Comparison of ENCODE assay signal across 8 cellular contexts in the genomic region with DNA sequence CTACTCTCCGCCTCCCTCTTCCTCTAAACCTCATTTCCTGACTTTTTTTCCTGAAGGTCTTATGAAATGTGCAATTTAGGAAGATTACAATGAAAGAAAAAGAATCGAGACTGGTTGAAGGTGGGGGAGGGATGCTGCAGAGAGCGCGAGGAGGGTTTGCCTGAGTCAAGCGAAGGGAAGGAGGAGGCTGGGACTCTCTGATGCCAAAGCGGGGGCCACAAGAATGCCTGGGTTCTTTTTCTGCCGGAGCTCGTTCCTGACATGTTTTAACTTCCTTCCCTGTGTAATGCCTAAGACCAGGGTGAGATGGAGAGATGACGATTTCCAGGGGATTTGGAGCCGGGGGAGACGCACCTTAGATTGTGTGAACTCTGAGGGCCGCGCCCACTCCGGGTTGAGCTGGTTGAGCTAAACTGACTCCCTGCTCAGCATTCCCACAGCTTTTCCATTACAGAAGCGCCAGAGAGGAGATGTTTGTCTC.
DNase-seq lines count a peak whose midpoint lies in the region; ATAC-seq and TF ChIP-seq lines count a peak whose summit lies in the region.

No MANE protein-coding gene starts in this region.

- ATAC-seq in GM18502 (IDR thresholded peaks at IDR 0.05; ENCODE audit: poor library complexity, unreplicated experiment) = no peak

- H2BK120ac ChIP-seq in H9 (ENCODE audit: low read depth, low read length, poor library complexity, severe bottlenecking) = no peak overlapping the region

- H2BK20ac ChIP-seq in H9 (ENCODE audit: low read depth, low read length, poor library complexity, severe bottlenecking) = no peak overlapping the region

- peaks cover 3% of the 10 kb centered on the region; the same call in 1 of the 2 replicates for H3K4me1 ChIP-seq in H9 (ENCODE audit: insufficient read depth, low read length)

- WGBS in H9 (ENCODE audit: extremely low coverage, insufficient read length, low lambda C conversion rate) = no CpG with 5 or more reads among the region's 15 CpGs

- H3K4me2 ChIP-seq in H9 (ENCODE audit: insufficient read depth, insufficient read length, low read length) = peak overlapping the region; percentile 70

- no peaks in the 10 kb centered on the region for H3K79me1 ChIP-seq in H9 (ENCODE audit: insufficient read depth, low read depth, low read length, poor library complexity, severe bottlenecking)

- peaks cover 0 to 3% of the 10 kb centered on the region in 2 experiments; a peak in 2 of 5 replicates for H3K9me3 Mint-ChIP-seq in H9

- H3K27ac ChIP-seq in H9 (ENCODE audit: insufficient read length, low read depth, low read length) = no peak overlapping the region
- peak overlapping the region; percentile 98 for H3K27ac ChIP-seq in caudate nucleus (ENCODE audit: low read depth, low read length)
- H3K27ac ChIP-seq in skin epidermis = peak overlapping the region in 17 of 21 experiments; percentile 18 to 85 (median 63)

- no peak overlapping the region for H2BK5ac ChIP-seq in H9 (ENCODE audit: insufficient read length, low read length)

- no peak overlapping the region for H2BK12ac ChIP-seq in H9 (ENCODE audit: insufficient read length, low read depth, low read length)

- H3K56ac ChIP-seq in H9 (ENCODE audit: insufficient read length, low read depth, low read length) = no peak overlapping the region

- H3K36me3 Mint-ChIP-seq in H9 (ENCODE audit: insufficient read depth in 1 of 3, low read depth in 3 of 3) = peaks cover 0 to 2% (median 0%) of the 10 kb centered on the region in 3 experiments; a peak in 3 of 7 replicates

- H4K8ac ChIP-seq in H9 (replicated peaks; ENCODE audit: insufficient read length, low read depth, low read length) = no peak overlapping the region

- H3K4me3 ChIP-seq in skin epidermis = peak overlapping the region in 4 of 7 experiments; percentile 8 to 29 (median 19)

- TF ChIP-seq CTCF in H9 (conservative IDR thresholded peaks at IDR 0.05) = no peak

- no peak overlapping the region for H3T11ph ChIP-seq in H9 (ENCODE audit: low read length)

- no peak overlapping the region for H3K9ac ChIP-seq in H9 (ENCODE audit: extremely low read depth, insufficient read length, low read length)

- H3K27me3 Mint-ChIP-seq in H9 (ENCODE audit: low read depth) = peaks cover 45% of the 10 kb centered on the region

- no peak overlapping the region for H4K91ac ChIP-seq in H9 (ENCODE audit: insufficient read length, low read depth, low read length)

- H3K27me3 ChIP-seq in H9 (ENCODE audit: insufficient read depth, low read length) = no peaks in the 10 kb centered on the region

- no peak overlapping the region; the same call in 1 of the 2 replicates for H3K14ac ChIP-seq in H9 (ENCODE audit: insufficient read depth, low read length)

- H2AK5ac ChIP-seq in H9 (ENCODE audit: insufficient read length, low read length) = no peak overlapping the region

- H3K4me1 Mint-ChIP-seq in H9 = peaks cover 13 to 14% of the 10 kb centered on the region in 2 experiments

- no peak overlapping the region for H2BK15ac ChIP-seq in H9 (ENCODE audit: low read depth, low read length)

- peaks cover 10% of the 10 kb centered on the region for H3K23me2 ChIP-seq in H9 (ENCODE audit: insufficient read length, low read depth, low read length, poor library complexity, severe bottlenecking)

- no peak overlapping the region for H2AFZ ChIP-seq in H9 (ENCODE audit: low read length)

- H3K23ac ChIP-seq in H9 (ENCODE audit: insufficient read length, low read depth, low read length) = no peak overlapping the region

- no peaks in the 10 kb centered on the region for H4K20me1 ChIP-seq in H9 (ENCODE audit: control insufficient read depth, insufficient read depth, insufficient read length)

- no peak overlapping the region for H4K5ac ChIP-seq in H9 (ENCODE audit: insufficient read length, low read depth, low read length)

- H3K79me2 ChIP-seq in H9 (ENCODE audit: insufficient read depth, low read length) = no peaks in the 10 kb centered on the region

- H3K18ac ChIP-seq in H9 (ENCODE audit: insufficient read length, low read depth, low read length) = no peak overlapping the region

- H3K27ac Mint-ChIP-seq in H9 = no peak overlapping the region

- DNase-seq in H9 (peak; percentile 47), caudate nucleus (lab: John Stamatoyannopoulos, UW) (peak in 57 of 61 donors; percentile 12 to 90 (median 65)), iris pigment epithelial cell (ENCODE audit: low read depth) (peak; percentile 28), NCI-H187 treated with DMSO at 0.1 percent for 48 hours (lab: John Stamatoyannopoulos, UW) (no peak), cerebellar cortex (ENCODE audit: low spot score) (no peak)
- no peak for DNase-seq in activated naive CD4-positive, alpha-beta T cell treated with Interleukin-2 at 50 U/mL for 16 hours

- no peaks in the 10 kb centered on the region for H3K9me3 ChIP-seq in H9 (ENCODE audit: control insufficient read depth, low read depth, low read length)

- H3K4ac ChIP-seq in H9 (ENCODE audit: low read depth, low read length) = no peak overlapping the region

- peak overlapping the region; percentile 63 to 73 for H3K4me3 Mint-ChIP-seq in H9

Comparison
In these comparisons a context has a peak if more than half of its experiments do, and no peak if none do; other contexts are left out.
1. DNase-seq: peak in H9 (single experiment), caudate nucleus (57 of 61) and iris pigment epithelial cell (single experiment); none in activated naive CD4-positive, alpha-beta T cell treated with Interleukin-2 at 50 U/mL for 16 hours (single experiment), NCI-H187 treated with DMSO at 0.1 percent for 48 hours (single experiment) and cerebellar cortex (single experiment).